ENCODE assay signal across 8 cellular contexts in the genomic region with DNA sequence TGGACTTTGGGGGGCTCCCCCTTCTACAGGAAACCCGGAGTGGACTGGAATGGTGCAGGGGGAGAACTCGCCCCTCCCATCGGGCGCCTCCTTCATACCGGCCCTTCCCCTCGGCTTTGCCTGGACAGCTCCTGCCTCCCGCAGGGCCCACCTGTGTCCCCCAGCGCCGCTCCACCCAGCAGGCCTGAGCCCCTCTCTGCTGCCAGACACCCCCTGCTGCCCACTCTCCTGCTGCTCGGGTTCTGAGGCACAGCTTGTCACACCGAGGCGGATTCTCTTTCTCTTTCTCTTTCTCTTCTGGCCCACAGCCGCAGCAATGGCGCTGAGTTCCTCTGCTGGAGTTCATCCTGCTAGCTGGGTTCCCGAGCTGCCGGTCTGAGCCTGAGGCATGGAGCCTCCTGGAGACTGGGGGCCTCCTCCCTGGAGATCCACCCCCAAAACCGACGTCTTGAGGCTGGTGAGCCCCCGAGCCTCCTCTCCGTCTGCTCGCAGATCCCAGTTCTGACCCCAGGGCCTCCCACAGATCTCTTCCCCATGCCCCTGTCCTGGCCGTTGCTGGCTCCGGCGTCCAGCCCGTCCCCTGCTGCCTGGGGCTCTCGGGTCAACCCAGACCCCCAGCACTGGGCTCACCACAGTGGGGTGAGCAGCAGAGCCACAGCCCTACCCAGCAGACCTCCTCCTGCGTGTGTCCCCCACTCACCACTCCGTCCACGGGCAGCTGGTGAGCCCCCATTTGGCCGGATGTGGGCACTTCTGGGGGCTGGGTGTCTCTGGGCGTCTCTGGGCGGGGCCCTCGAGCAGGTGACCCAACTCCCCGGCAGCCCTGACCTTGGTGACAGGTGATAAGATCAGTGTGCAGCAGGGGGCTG. TPM values are rescaled to one million over a fixed set of nuclear protein-coding genes. Genes with fewer than 3 reads are reported as not detected.
A peak's percentile ranks its signal among the peaks of the same experiment; 100 is the strongest.
DNase-seq lines count a peak whose midpoint lies in the region; ATAC-seq and TF ChIP-seq lines count a peak whose summit lies in the region.

A gene (plus strand): TSS at position 95 of the 869 bp plus-strand sequence. CDS start 294 bp downstream, at position 389.

- H3K4me3 ChIP-seq in MG63, result peak within 1 kb of the TSS; percentile 47
- H3K4me3 ChIP-seq in endocrine pancreas (ENCODE audit: control insufficient read depth, insufficient read depth, low read length), result peak within 1 kb of the TSS; percentile 14

- H3K36me3 Mint-ChIP-seq in CD4-positive, alpha-beta T cell (ENCODE audit: low read depth), result peaks cover 29% of the 10 kb centered on the region
- H3K36me3 Mint-ChIP-seq in activated CD4-positive, alpha-beta memory T cell treated with anti-CD3 and anti-CD28 coated beads, Interleukin-2, amount 10 ng/mL, durations not matched to agents 7 days and 5 days (ENCODE audit: low read depth), result peaks cover 39% of the 10 kb centered on the region
- peaks cover 0 to 26% (median 4%) of the 10 kb centered on the region in 3 donors for H3K36me3 Mint-ChIP-seq in naive thymus-derived CD8-positive, alpha-beta T cell

- H3K9ac ChIP-seq in endocrine pancreas (ENCODE audit: control insufficient read depth, insufficient read depth, low read length), result peak within 1 kb of the TSS; percentile 82

- no peaks in the 10 kb centered on the region for H3K9me3 ChIP-seq in CD4-positive, alpha-beta T cell (ENCODE audit: control insufficient read depth, low read length)
- H3K9me3 ChIP-seq in MG63, result no peaks in the 10 kb centered on the region
- H3K9me3 ChIP-seq in endocrine pancreas (ENCODE audit: control insufficient read depth, low read length), result no peaks in the 10 kb centered on the region

- no peaks in the 10 kb centered on the region for H3K4me1 ChIP-seq in endocrine pancreas (ENCODE audit: control insufficient read depth, insufficient read depth, low read length)

- peak within 1 kb of the TSS; percentile 96 for H3K27ac ChIP-seq in CD4-positive, alpha-beta T cell (ENCODE audit: low read depth, low read length)
- H3K27ac ChIP-seq in temporal lobe (ENCODE audit: low read depth, low read length), result peak within 1 kb of the TSS; percentile 85

- H3K9me3 Mint-ChIP-seq in CD4-positive, alpha-beta T cell, result no peaks in the 10 kb centered on the region
- no peaks in the 10 kb centered on the region for H3K9me3 Mint-ChIP-seq in activated CD4-positive, alpha-beta memory T cell treated with anti-CD3 and anti-CD28 coated beads, Interleukin-2, amount 10 ng/mL, durations not matched to agents 7 days and 5 days
- H3K9me3 Mint-ChIP-seq in naive thymus-derived CD8-positive, alpha-beta T cell, result no peaks in the 10 kb centered on the region

- H3K27ac Mint-ChIP-seq in CD4-positive, alpha-beta T cell, result peak within 1 kb of the TSS; percentile 98
- peak within 1 kb of the TSS; percentile 95 for H3K27ac Mint-ChIP-seq in activated CD4-positive, alpha-beta memory T cell treated with anti-CD3 and anti-CD28 coated beads, Interleukin-2, amount 10 ng/mL, durations not matched to agents 7 days and 5 days
- H3K27ac Mint-ChIP-seq in naive thymus-derived CD8-positive, alpha-beta T cell, result peak within 1 kb of the TSS; percentile 93 to 99 (median 98)

- ATAC-seq in CD4-positive, alpha-beta T cell (ENCODE audit: poor library complexity), result peak; percentile 79
- ATAC-seq in naive thymus-derived CD8-positive, alpha-beta T cell, result peak; percentile 73 to 79

- H3K27me3 Mint-ChIP-seq in CD4-positive, alpha-beta T cell, result no peaks in the 10 kb centered on the region
- H3K27me3 Mint-ChIP-seq in activated CD4-positive, alpha-beta memory T cell treated with anti-CD3 and anti-CD28 coated beads, Interleukin-2, amount 10 ng/mL, durations not matched to agents 7 days and 5 days, result no peaks in the 10 kb centered on the region
- H3K27me3 Mint-ChIP-seq in naive thymus-derived CD8-positive, alpha-beta T cell, result no peaks in the 10 kb centered on the region

- peaks cover 37% of the 10 kb centered on the region for H3K4me1 Mint-ChIP-seq in CD4-positive, alpha-beta T cell (ENCODE audit: low read depth)
- peaks cover 45% of the 10 kb centered on the region for H3K4me1 Mint-ChIP-seq in activated CD4-positive, alpha-beta memory T cell treated with anti-CD3 and anti-CD28 coated beads, Interleukin-2, amount 10 ng/mL, durations not matched to agents 7 days and 5 days
- peaks cover 29 to 64% (median 45%) of the 10 kb centered on the region in 4 donors for H3K4me1 Mint-ChIP-seq in naive thymus-derived CD8-positive, alpha-beta T cell

- no peaks in the 10 kb centered on the region for H3K36me3 ChIP-seq in MG63
- no peaks in the 10 kb centered on the region for H3K36me3 ChIP-seq in endocrine pancreas (ENCODE audit: control insufficient read depth, insufficient read depth, low read length)

- intact Hi-C loops in CD4-positive, alpha-beta T cell (cut with DNase I, micrococcal nuclease), result loop anchor here in 1 of 2 experiments (1.0 kb wide), 2 partner anchors 22 to 29 kb away; no protein-coding TSS in a partner anchor

- POLR2A ChIA-PET in CD4-positive, alpha-beta T cell (lab: Charles Lee), result interaction anchor here (0.5 to 5.7 kb wide), 20 partner anchors 8 to 362 kb away, joined by 3 to 133 read pairs (median 6); a partner anchor contains a TSS
- POLR2A ChIA-PET in activated CD4-positive, alpha-beta memory T cell treated with anti-CD3 and anti-CD28 coated beads, Interleukin-2, amount 10 ng/mL, durations not matched to agents 7 days and 5 days (lab: Charles Lee), result interaction anchor here (0.7 to 8.3 kb wide), 19 partner anchors 8 to 327 kb away, joined by 3 to 169 read pairs (median 5); a partner anchor contains a TSS
- POLR2A ChIA-PET in naive thymus-derived CD8-positive, alpha-beta T cell (lab: Charles Lee), result interaction anchor here (0.7 to 11.9 kb wide), 18 partner anchors 8 to 366 kb away, joined by 3 to 408 read pairs (median 8); a partner anchor contains a TSS

- peak within 1 kb of the TSS; percentile 97 for H3K4me3 Mint-ChIP-seq in CD4-positive, alpha-beta T cell
- peak within 1 kb of the TSS; percentile 95 for H3K4me3 Mint-ChIP-seq in activated CD4-positive, alpha-beta memory T cell treated with anti-CD3 and anti-CD28 coated beads, Interleukin-2, amount 10 ng/mL, durations not matched to agents 7 days and 5 days
- peak within 1 kb of the TSS; percentile 91 to 99 (median 98) for H3K4me3 Mint-ChIP-seq in naive thymus-derived CD8-positive, alpha-beta T cell

- peak; percentile 54 to 73 (median 61) for DNase-seq in CD4-positive, alpha-beta T cell
- DNase-seq in GM20000 (ENCODE audit: low spot score) (peak; percentile 87), MG63 (peak; percentile 22), NCI-H1048 (lab: John Stamatoyannopoulos, UW) (no peak)
- DNase-seq in activated CD4-positive, alpha-beta memory T cell treated with anti-CD3 and anti-CD28 coated beads, Interleukin-2, amount 10 ng/mL, durations not matched to agents 7 days and 5 days, result peak; percentile 85
- peak; percentile 53 to 87 (median 74) for DNase-seq in naive thymus-derived CD8-positive, alpha-beta T cell

- TF ChIP-seq CTCF in CD4-positive, alpha-beta T cell (IDR thresholded peaks at IDR 0.05), result peak; percentile 24
- TF ChIP-seq CTCF in GM20000 (IDR thresholded peaks at IDR 0.05; ENCODE audit: extremely low read depth, missing control alignments), result no peak

- CTCF ChIA-PET in CD4-positive, alpha-beta T cell (lab: Charles Lee), result interaction anchor here (0.8 to 3.0 kb wide), 5 partner anchors 9 to 33 kb away, joined by 3 to 38 read pairs (median 5); no protein-coding TSS in a partner anchor
- CTCF ChIA-PET in activated CD4-positive, alpha-beta memory T cell treated with anti-CD3 and anti-CD28 coated beads, Interleukin-2, amount 10 ng/mL, durations not matched to agents 7 days and 5 days (lab: Charles Lee), result interaction anchor here (0.6 to 2.8 kb wide), 11 partner anchors 10 to 362 kb away, joined by 3 to 32 read pairs (median 5); a partner anchor contains a TSS

- H3K27me3 ChIP-seq in CD4-positive, alpha-beta T cell (ENCODE audit: control insufficient read depth, insufficient read depth, low read length), result no peaks in the 10 kb centered on the region
- no peaks in the 10 kb centered on the region for H3K27me3 ChIP-seq in MG63
- H3K27me3 ChIP-seq in endocrine pancreas (ENCODE audit: control insufficient read depth, insufficient read depth, low read length), result no peaks in the 10 kb centered on the region

RNA-seq across cellular contexts. Expression of the gene that starts here (rescaled TPM):
- total RNA-seq in CD4-positive, alpha-beta T cell, result 100 to 1,000 TPM; 191 to 194 TPM
- total RNA-seq in MG63 (2014; rRNA removed; shearing (Covaris generic); ENCODE audit: low replicate concordance), result 0.15 and 4.5 TPM in 2 replicates
- total RNA-seq in activated CD4-positive, alpha-beta memory T cell treated with anti-CD3 and anti-CD28 coated beads, Interleukin-2, amount 10 ng/mL, durations not matched to agents 7 days and 5 days, result 100 to 1,000 TPM; 171 to 173 TPM
- total RNA-seq in naive thymus-derived CD8-positive, alpha-beta T cell, result 100 to 1,000 TPM; 187 to 190 TPM
- polyA plus RNA-seq in naive thymus-derived CD8-positive, alpha-beta T cell, result 10 to 100 TPM; 45.8 to 61.6 (median 48.9) TPM
- total RNA-seq in temporal lobe, result 0.98 TPM

Comparison
In these comparisons a context has a peak if more than half of its experiments do, and no peak if none do; other contexts are left out.
1. RNA of the gene that starts here (total RNA-seq): 191 to 194 TPM in CD4-positive, alpha-beta T cell, 187 to 190 TPM in naive thymus-derived CD8-positive, alpha-beta T cell and 171 to 173 TPM in activated CD4-positive, alpha-beta memory T cell treated with anti-CD3 and anti-CD28 coated beads, Interleukin-2, amount 10 ng/mL, durations not matched to agents 7 days and 5 days; 0.15 to 4.5 TPM in MG63 and 0.98 TPM in temporal lobe (single experiment); every median in the first group is over 10 times any median in the second.
2. Peak in every context shown above with its lines, with median percentiles within 50 percentile points of each other: H3K27ac Mint-ChIP-seq and H3K4me3 Mint-ChIP-seq.